In the genomic region with DNA sequence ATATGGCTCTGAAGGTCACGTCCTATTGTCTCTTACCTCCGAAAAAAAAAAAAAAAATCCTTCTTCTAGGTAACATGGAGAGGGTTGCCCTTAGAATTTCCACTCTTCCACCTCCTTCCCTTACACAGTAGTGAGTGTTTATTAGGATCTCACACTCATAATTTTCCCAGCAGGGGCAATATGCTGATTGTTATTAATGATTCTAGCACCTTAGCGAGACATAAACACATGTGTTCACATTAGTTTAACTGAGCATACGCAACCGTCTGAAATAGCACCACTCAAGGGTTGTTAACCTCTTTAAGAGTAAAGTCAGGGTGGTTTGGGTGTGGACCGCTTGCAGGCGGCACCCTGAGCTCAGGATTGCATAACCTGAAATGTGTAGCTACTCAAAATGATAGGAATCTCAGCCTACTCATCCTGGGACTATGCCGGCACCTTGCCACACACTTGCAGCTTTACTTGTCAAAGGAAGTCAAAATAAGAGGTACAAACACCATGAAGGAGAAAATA, we compare ENCODE assay signal across 1 cellular context.
TF ChIP-seq lines count a peak whose summit lies in the region.

No MANE protein-coding gene starts in this region.

TF ChIP-seq in K562, 482 proteins besides CTCF, POLR2A, EP300 and RAD21 (continued from another document and continues in another):
- TF ChIP-seq ZNF318 (IDR thresholded peaks at IDR 0.05; ENCODE audit: borderline replicate concordance in 1 of 2, low read depth in 1 of 2) (no peak; a peak in 1 of 4 replicates), TAF9B (IDR thresholded peaks at IDR 0.05; ENCODE audit: partially characterized antibody) (no peak), STAT6 (CRISPR knock-in tag; IDR thresholded peaks at IDR 0.05) (no peak), ZNF668 (CRISPR knock-in tag; IDR thresholded peaks at IDR 0.05) (no peak), STAT5B (CRISPR knock-in tag; IDR thresholded peaks at IDR 0.05) (no peak), RBM14 (IDR thresholded peaks at IDR 0.05; ENCODE audit: borderline replicate concordance, insufficient read depth, low read depth, low read length) (no peak), CEBPB (tag; IDR thresholded peaks at IDR 0.05) (peak; percentile 98), RBM22 (IDR thresholded peaks at IDR 0.05; ENCODE audit: low read depth, low read length, poor library complexity, severe bottlenecking) (no peak), CC2D1A (IDR thresholded peaks at IDR 0.05) (no peak), ZNF717 (CRISPR knock-in tag; IDR thresholded peaks at IDR 0.05) (no peak), RFX5 (IDR thresholded peaks at IDR 0.05; ENCODE audit: low read depth, low read length) (no peak), JUNB (CRISPR knock-in tag; conservative IDR thresholded peaks at IDR 0.05) (no peak), ESRRA (IDR thresholded peaks at IDR 0.05; ENCODE audit: borderline replicate concordance, low read depth) (peak; percentile 90), ZBTB2 (IDR thresholded peaks at IDR 0.05) (no peak), MYNN (IDR thresholded peaks at IDR 0.05) (no peak), MYNN (CRISPR knock-in tag; IDR thresholded peaks at IDR 0.05) (no peak), MED1 (CRISPR knock-in tag; IDR thresholded peaks at IDR 0.05; ENCODE audit: borderline replicate concordance) (no peak), MXI1 (IDR thresholded peaks at IDR 0.05; ENCODE audit: low read depth, low read length) (no peak), KDM2B (CRISPR knock-in tag; IDR thresholded peaks at IDR 0.05) (no peak), TCFL5 (CRISPR knock-in tag; conservative IDR thresholded peaks at IDR 0.05) (no peak), PTBP1 (IDR thresholded peaks at IDR 0.05; ENCODE audit: low read depth, low read length) (no peak), GTF3C2 (IDR thresholded peaks at IDR 0.05; ENCODE audit: borderline replicate concordance, extremely low read depth, insufficient read length) (no peak), CEBPG (CRISPR knock-in tag; IDR thresholded peaks at IDR 0.05) (peak; percentile 94), CEBPG (tag; conservative IDR thresholded peaks at IDR 0.05 in 1 of 2, IDR thresholded peaks at IDR 0.05 in 1 of 2) (peak; percentile 96 to 97), CTCFL (IDR thresholded peaks at IDR 0.05; ENCODE audit: borderline replicate concordance, insufficient read depth, low read depth, low read length, poor library complexity, severe bottlenecking) (no peak)
- TF ChIP-seq, protein P1, sequence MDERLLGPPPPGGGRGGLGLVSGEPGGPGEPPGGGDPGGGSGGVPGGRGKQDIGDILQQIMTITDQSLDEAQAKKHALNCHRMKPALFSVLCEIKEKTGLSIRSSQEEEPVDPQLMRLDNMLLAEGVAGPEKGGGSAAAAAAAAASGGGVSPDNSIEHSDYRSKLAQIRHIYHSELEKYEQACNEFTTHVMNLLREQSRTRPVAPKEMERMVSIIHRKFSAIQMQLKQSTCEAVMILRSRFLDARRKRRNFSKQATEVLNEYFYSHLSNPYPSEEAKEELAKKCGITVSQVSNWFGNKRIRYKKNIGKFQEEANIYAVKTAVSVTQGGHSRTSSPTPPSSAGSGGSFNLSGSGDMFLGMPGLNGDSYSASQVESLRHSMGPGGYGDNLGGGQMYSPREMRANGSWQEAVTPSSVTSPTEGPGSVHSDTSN (CRISPR knock-in tag; IDR thresholded peaks at IDR 0.05; ENCODE audit: low read depth) = no peak
- TF ChIP-seq, protein P1 (tag; conservative IDR thresholded peaks at IDR 0.05; ENCODE audit: low read depth) = no peak
